19 cellular contexts compared by ENCODE assay signal in genomic region chr11:409008-409599, GRCh38. TPM values are rescaled to one million over a fixed set of nuclear protein-coding genes. Genes with fewer than 3 reads are reported as not detected.
DNase-seq lines count a peak whose midpoint lies in the region; ATAC-seq and TF ChIP-seq lines count a peak whose summit lies in the region.
"Had no signal": no experiment of that assay in that cellular context is flagged by ENCODE, and none has a peak within 500 bp of the region (broad histone marks: within the 10 kb centered on the region; RNA-seq: fewer than 3 reads in every experiment).

No MANE protein-coding gene starts in this region.

- H4K20me1 ChIP-seq in Karpas-422 (ENCODE audit: insufficient read depth, low read depth, low read length): 0 out of 2 replicates have a peak, but pooled peaks cover 3% of the 10 kb centered on the region

- H3K9me3 ChIP-seq in HEK293 (ENCODE audit: control insufficient read depth, insufficient read depth, low read depth, low read length) (no peaks in the 10 kb centered on the region), left lung (no peaks in the 10 kb centered on the region), psoas muscle (no peaks in the 10 kb centered on the region), Karpas-422 (ENCODE audit: low read length) (no peaks in the 10 kb centered on the region)
- H3K9me3 ChIP-seq: BLaER1, MG63 had no signal

- H3K27ac ChIP-seq in HEK293 (ENCODE audit: extremely low read depth, low read depth, low read length) (no peak overlapping the region), left lung (no peak overlapping the region), psoas muscle (no peak overlapping the region), Karpas-422 (ENCODE audit: low read length) (no peak overlapping the region)
- H3K27ac ChIP-seq: BLaER1 had no signal

- H3K27me3 ChIP-seq in left lung (no peaks in the 10 kb centered on the region), psoas muscle (ENCODE audit: insufficient read depth in 3 of 3, low read length in 2 of 3) (peaks cover 0 to 25% (median 0%) of the 10 kb centered on the region in 3 donors), Karpas-422 (ENCODE audit: low read length) (no peaks in the 10 kb centered on the region)
- H3K27me3 ChIP-seq: BLaER1, MG63 had no signal

- DNase-seq in left cardiac atrium (peak; percentile 17), left ventricle myocardium superior (no peak), left lung (peak; percentile 30 to 69), psoas muscle (peak; percentile 11 to 45), Karpas-422 (no peak), ecto neural progenitor cell (ENCODE audit: low spot score) (no peak), NCI-H1105 (lab: John Stamatoyannopoulos, UW) (no peak)
- DNase-seq: DND-41; HFFc6; MG63; NCI-H1048; NCI-H2081 treated with DMSO at 0.1 percent for 48 hours; NCI-H510A; NCI-H748 treated with DMSO at 0.1 percent for 48 hours; NK-92 treated with Interleukin-12 subunit alpha and Interleukin-12 subunit beta, amount 100 ng/mL, for 24 hours had no signal

- no peak overlapping the region for H2AFZ ChIP-seq in Karpas-422 (ENCODE audit: low read length)

- H3K4me1 ChIP-seq in HEK293 (ENCODE audit: control insufficient read depth, insufficient read depth, low read length) (no peaks in the 10 kb centered on the region), left lung (peaks cover 14 to 30% of the 10 kb centered on the region in 2 donors), psoas muscle (peaks cover 8% of the 10 kb centered on the region), Karpas-422 (ENCODE audit: low read length) (peaks cover 7% of the 10 kb centered on the region)

- peaks cover 0 to 10% of the 10 kb centered on the region in 2 experiments; a peak in 1 of 3 replicates for H3K36me3 ChIP-seq in HEK293 (ENCODE audit: control insufficient read depth in 2 of 2, insufficient read depth in 1 of 2, low read length in 2 of 2)
- peaks cover 0 to 7% of the 10 kb centered on the region in 2 donors for H3K36me3 ChIP-seq in left lung
- H3K36me3 ChIP-seq in psoas muscle (ENCODE audit: insufficient read depth in 1 of 2, low read depth in 1 of 2): no peaks in the 10 kb centered on the region
- no peaks in the 10 kb centered on the region for H3K36me3 ChIP-seq in Karpas-422 (ENCODE audit: insufficient read depth, low read length)
- H3K36me3 ChIP-seq: MG63 had no signal

- POLR2A ChIA-PET in HEK293 (lab: Yijun Ruan, JAX): no interaction called here

- TF ChIP-seq CTCF in HEK293 (tag by site-specific recombination; IDR thresholded peaks at IDR 0.05) (no peak), left lung (IDR thresholded peaks at IDR 0.05) (no peak), psoas muscle (IDR thresholded peaks at IDR 0.05) (no peak)

- no peaks in the 10 kb centered on the region for H3K79me2 ChIP-seq in Karpas-422 (ENCODE audit: low read length)

- CTCF ChIA-PET in HEK293 (lab: Yijun Ruan, JAX): interaction anchor here (0.7 kb wide), 1 partner anchor 40 kb away, joined by 3 read pairs; no protein-coding TSS in a partner anchor

- WGBS in psoas muscle, 3 donors: 69 to 75% (median 73%) methylated on average over 7 of the region's 7 CpGs

- no peak overlapping the region for H3K9ac ChIP-seq in Karpas-422 (ENCODE audit: low read length)
- H3K9ac ChIP-seq: BLaER1 had no signal

- H3K4me2 ChIP-seq in Karpas-422 (ENCODE audit: low read depth, low read length, poor library complexity, severe bottlenecking): no peak overlapping the region
- H3K4me2 ChIP-seq: BLaER1 had no signal

- ATAC-seq in left cardiac atrium (no peak), left ventricle myocardium superior (no peak), left lung (no peak), psoas muscle (no peak)

- intact Hi-C loops in left cardiac atrium (cut with DNase I): loop anchor here in 1 of 2 donors (5.0 kb wide), 1 partner anchor 108 kb away; no protein-coding TSS in a partner anchor
- intact Hi-C loops in left ventricle myocardium superior (cut with micrococcal nuclease): no loop called here
- intact Hi-C loops in left lung (cut with DNase I): no loop called here
- intact Hi-C loops in psoas muscle (cut with DNase I): loop anchor here in 1 of 2 donors (2.0 kb wide), 1 partner anchor 38 kb away; no protein-coding TSS in a partner anchor

- H3K4me3 ChIP-seq in HEK293 (ENCODE audit: low read depth, low read length): no peak overlapping the region
- H3K4me3 ChIP-seq in left lung: no peak overlapping the region
- no peak overlapping the region for H3K4me3 ChIP-seq in psoas muscle
- no peak overlapping the region for H3K4me3 ChIP-seq in Karpas-422 (ENCODE audit: low read length)
- H3K4me3 ChIP-seq: BLaER1, MG63 had no signal

- H3K9me2 ChIP-seq in Karpas-422 (replicated peaks; ENCODE audit: insufficient read depth, low read length): no peaks in the 10 kb centered on the region

TF ChIP-seq in HEK293, 187 proteins besides CTCF, POLR2A, EP300 and RAD21 (continues in another document):
- TF ChIP-seq KLF1 (tag by site-specific recombination; IDR thresholded peaks at IDR 0.05) (no peak), ZNF174 (tag by site-specific recombination; IDR thresholded peaks at IDR 0.05) (no peak), ZNF23 (tag by site-specific recombination; IDR thresholded peaks at IDR 0.05; ENCODE audit: borderline replicate concordance) (no peak), ZBTB17 (tag by site-specific recombination; IDR thresholded peaks at IDR 0.05) (no peak), RBAK (tag by site-specific recombination; IDR thresholded peaks at IDR 0.05) (no peak), PATZ1 (tag by site-specific recombination; IDR thresholded peaks at IDR 0.05) (no peak), ZIC2 (tag by site-specific recombination; IDR thresholded peaks at IDR 0.05) (peak; percentile 66), ZNF362 (tag by site-specific recombination; IDR thresholded peaks at IDR 0.05) (no peak), GLIS1 (tag by site-specific recombination; IDR thresholded peaks at IDR 0.05) (peak; percentile 29)

RNA-seq across cellular contexts. Expression of gene SIGIRR, which starts 5.7 kb away (rescaled TPM):
- total RNA-seq in left cardiac atrium (10 to 100 TPM; 35.4 to 36.7 TPM), left ventricle myocardium superior (47.5 TPM), left lung (10 to 100 TPM; 59.0 to 74.8 TPM), psoas muscle (10 to 100 TPM in 3 of 4 donors, 1 to 10 TPM in 1; 9.9 to 15.9 (median 10.8) TPM)
- 10 to 100 TPM; 19.2 to 28.1 (median 20.3) TPM for polyA plus RNA-seq in psoas muscle
- total RNA-seq in Karpas-422 (2014; rRNA removed; shearing (Covaris generic); ENCODE audit: low replicate concordance): 28.9 and 34.6 TPM in 2 replicates

RNA-seq across cellular contexts. Expression of gene PKP3, which starts 15.1 kb away (rescaled TPM):
- under 1 TPM; 0.52 to 0.68 TPM for total RNA-seq in left cardiac atrium
- 0.84 TPM for total RNA-seq in left ventricle myocardium superior
- 10 to 100 TPM; 43.3 to 48.6 TPM for total RNA-seq in left lung
- total RNA-seq in psoas muscle: under 1 TPM in 3 of 4 donors, not detected in 1; 0.15 to 0.75 (median 0.25) TPM
- under 1 TPM in 2 of 3 donors, not detected in 1; 0.10 to 0.13 TPM for polyA plus RNA-seq in psoas muscle
- 0.76 TPM in 1 of 2 replicates, not detected in the other for total RNA-seq in Karpas-422 (2014; rRNA removed; shearing (Covaris generic); ENCODE audit: low replicate concordance)
- total RNA-seq: A673, OCI-LY7 had no signal

RNA-seq across cellular contexts. Expression of gene ANO9, which starts 32.7 kb away (rescaled TPM):
- total RNA-seq in left cardiac atrium: 1 to 10 TPM in 1 of 2 donors, under 1 TPM in 1; 0.55 to 1.6 TPM
- 1.3 TPM for total RNA-seq in left ventricle myocardium superior
- 10 to 100 TPM; 20.2 to 28.0 TPM for total RNA-seq in left lung
- total RNA-seq in psoas muscle: under 1 TPM in 3 of 4 donors, not detected in 1; 0.09 to 0.59 (median 0.46) TPM
- polyA plus RNA-seq in psoas muscle: under 1 TPM; 0.10 to 0.15 (median 0.10) TPM
- total RNA-seq in Karpas-422 (2014; rRNA removed; shearing (Covaris generic); ENCODE audit: low replicate concordance): 1.4 and 2.2 TPM in 2 replicates
- total RNA-seq: A673, HFFc6 had no signal

RNA-seq across cellular contexts. Expression of gene B4GALNT4, which starts 39.8 kb away (rescaled TPM):
- total RNA-seq in left cardiac atrium (1 to 10 TPM; 2.1 to 2.4 TPM), left ventricle myocardium superior (0.50 TPM), left lung (1 to 10 TPM; 1.4 to 2.3 TPM), psoas muscle (under 1 TPM in 3 of 4 donors, not detected in 1; 0.06 to 0.12 (median 0.06) TPM)
- polyA plus RNA-seq in psoas muscle: under 1 TPM; 0.04 to 0.27 (median 0.05) TPM
- not detected in 2 replicates for total RNA-seq in Karpas-422 (2014; rRNA removed; shearing (Covaris generic); ENCODE audit: low replicate concordance)
- total RNA-seq: OCI-LY7 had no signal

RNA-seq across cellular contexts. Expression of gene PTDSS2, which starts 41.0 kb away (rescaled TPM):
- total RNA-seq in left cardiac atrium: 10 to 100 TPM; 21.5 to 26.5 TPM
- 31.8 TPM for total RNA-seq in left ventricle myocardium superior
- 10 to 100 TPM; 25.6 to 27.9 TPM for total RNA-seq in left lung
- 10 to 100 TPM; 15.8 to 21.1 (median 20.3) TPM for total RNA-seq in psoas muscle
- polyA plus RNA-seq in psoas muscle: 10 to 100 TPM; 11.8 to 26.0 (median 15.4) TPM
- total RNA-seq in Karpas-422 (2014; rRNA removed; shearing (Covaris generic); ENCODE audit: low replicate concordance): 13.5 and 25.4 TPM in 2 replicates

Comparison
In these comparisons a context has a peak if more than half of its experiments do, and no peak if none do; other contexts are left out.
1. DNase-seq: peak in left cardiac atrium (single experiment), left lung (2 of 2) and psoas muscle (2 of 2); none in left ventricle myocardium superior (single experiment), Karpas-422 (single experiment), ecto neural progenitor cell (single experiment) and NCI-H1105 (single experiment).
2. RNA of gene PKP3, which starts 15.1 kb away (total RNA-seq): 43.3 to 48.6 TPM in left lung; 0.84 TPM in left ventricle myocardium superior (single experiment), 0.52 to 0.68 TPM in left cardiac atrium, 0.76 TPM in Karpas-422 and 0.15 to 0.75 TPM in psoas muscle; every median in the first group is over 10 times any median in the second.